In the genomic region with DNA sequence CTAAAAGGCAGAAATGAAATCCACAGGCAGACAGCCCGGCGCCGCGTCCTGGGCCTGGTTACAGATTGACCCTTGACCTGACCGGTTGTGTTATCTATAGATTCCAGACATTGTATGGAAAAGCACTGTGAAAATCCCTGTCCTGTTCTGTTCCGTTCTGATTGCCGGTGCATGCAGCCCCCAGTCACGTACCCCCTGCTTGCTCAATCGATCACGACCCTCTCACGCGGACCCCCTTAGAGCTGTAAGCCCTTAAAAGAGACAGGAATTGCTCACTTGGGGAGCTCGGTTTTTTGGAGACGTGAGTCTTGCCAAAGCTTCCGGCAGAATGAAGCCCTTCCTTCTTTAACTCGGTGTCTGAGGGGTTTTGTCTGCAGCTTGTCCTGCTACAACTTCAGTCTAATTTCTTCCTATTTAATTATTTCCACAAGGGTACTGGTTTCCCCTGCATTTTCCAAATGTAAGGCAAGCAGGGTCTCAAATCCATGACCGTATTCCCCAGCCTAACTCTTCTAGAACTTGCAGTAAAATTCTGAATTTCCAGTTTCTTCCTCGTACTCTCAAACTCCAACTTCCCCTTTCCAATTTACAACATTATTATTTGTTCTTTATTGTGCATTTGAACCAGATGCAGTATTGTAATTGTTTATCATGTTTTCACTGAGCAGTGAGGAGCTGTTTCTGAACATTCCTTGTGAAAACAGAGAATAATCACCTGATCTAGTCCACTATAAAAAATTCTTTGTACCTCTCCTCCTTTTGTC, we compare ENCODE assay signal across 8 cellular contexts. TPM values are rescaled to one million over a fixed set of nuclear protein-coding genes. Genes with fewer than 3 reads are reported as not detected.
DNase-seq lines count a peak whose midpoint lies in the region; ATAC-seq, FAIRE-seq and TF ChIP-seq lines count a peak whose summit lies in the region.
"Not testable (repeated sequence)": the region's sequence is repeated elsewhere in the genome, so short reads cannot be mapped to it uniquely, and the experiment has no call there.

No MANE protein-coding gene starts in this region.

- not testable (repeated sequence) for H3K9me2 ChIP-seq in GM23248 (ENCODE audit: insufficient read depth)

- not testable (repeated sequence) for TF ChIP-seq RAD21 in K562 (CRISPR knock-in tag; conservative IDR thresholded peaks at IDR 0.05 in 1 of 2, IDR thresholded peaks at IDR 0.05 in 1 of 2)

- H3K36me3 ChIP-seq in BE2C (peaks cover 15% of the 10 kb centered on the region), NT2/D1 (ENCODE audit: insufficient read depth, insufficient read length, low read length) (peaks cover 30% of the 10 kb centered on the region)
- not testable (repeated sequence) for H3K36me3 ChIP-seq in GM23248 (ENCODE audit: low read depth); K562 (ENCODE audit: control insufficient read depth, insufficient read depth, low read length)

- H3K27me3 ChIP-seq in BE2C; GM23248 (replicated peaks; ENCODE audit: insufficient read depth); NT2/D1 (ENCODE audit: insufficient read depth, insufficient read length); K562 (ENCODE audit: control insufficient read depth in 2 of 2, insufficient read depth in 2 of 2, low read length in 2 of 2): not testable (repeated sequence)

- peak overlapping the region; percentile 79 for H3K27ac Mint-ChIP-seq in activated CD4-positive, alpha-beta T cell treated with anti-CD3 and anti-CD28 coated beads for 36 hours
- peak overlapping the region; percentile 29 to 95 (median 71) for H3K27ac Mint-ChIP-seq in naive B cell
- not testable (repeated sequence) for H3K27ac Mint-ChIP-seq in stimulated activated effector memory CD8-positive, alpha-beta T cell treated with anti-CD3 and anti-CD28 coated beads, Interleukin-12 subunit alpha, Interleukin-12 subunit beta, amount 100 ng/mL, for 72 hours

- BruUV-seq in K562 (replicated peaks; lab: Mats Ljungman, UMichigan), result TSS peak; percentile 93

- not testable (repeated sequence) for TF ChIP-seq POLR2A in K562 (conservative IDR thresholded peaks at IDR 0.05)

- not testable (repeated sequence) for H3K4me1 Mint-ChIP-seq in activated CD4-positive, alpha-beta T cell treated with anti-CD3 and anti-CD28 coated beads for 36 hours; stimulated activated effector memory CD8-positive, alpha-beta T cell treated with anti-CD3 and anti-CD28 coated beads, Interleukin-12 subunit alpha, Interleukin-12 subunit beta, amount 100 ng/mL, for 72 hours
- H3K4me1 Mint-ChIP-seq in naive B cell, result peaks cover 7 to 16% (median 16%) of the 10 kb centered on the region in 3 donors

- in situ Hi-C loops in GM23248 (cut with MboI), result not testable (repeated sequence)
- in situ Hi-C loops in K562 (cut with MboI), result loop anchor here (5.0 kb wide), 1 partner anchor 45 kb away; a partner anchor contains a TSS

- H3K27ac ChIP-seq in GM23248, result 0 out of 2 replicates have a peak overlapping the region, but pooled peaks have one; percentile 22
- not testable (repeated sequence) for H3K27ac ChIP-seq in K562 (ENCODE audit: extremely low read depth, low read depth, low read length)

- ATAC-seq in activated CD4-positive, alpha-beta T cell treated with anti-CD3 and anti-CD28 coated beads for 36 hours; Right ventricle myocardium inferior; naive B cell (ENCODE audit: low read depth in 2 of 2); stimulated activated effector memory CD8-positive, alpha-beta T cell treated with anti-CD3 and anti-CD28 coated beads, Interleukin-12 subunit alpha, Interleukin-12 subunit beta, amount 100 ng/mL, for 72 hours: not testable (repeated sequence)
- ATAC-seq in K562, result peak; percentile 56

- H3K4me2 ChIP-seq in GM23248 (ENCODE audit: unreplicated experiment) (peak overlapping the region; percentile 80), K562 (ENCODE audit: insufficient read depth, low read length) (peak overlapping the region; percentile 37; the same call in 1 of the 2 replicates)

- 22 to 26% methylated on average over 13 of the region's 18 CpGs for WGBS in GM23248 (ENCODE audit: low coverage in 1 of 2, low lambda C conversion rate in 2 of 2, missing lambda C conversion rate in 2 of 2), 2 experiments
- 21% methylated on average over 11 of the region's 18 CpGs for WGBS in K562 (ENCODE audit: insufficient coverage, low coverage, missing lambda C conversion rate)

- peaks cover 30% of the 10 kb centered on the region for H3K36me3 Mint-ChIP-seq in activated CD4-positive, alpha-beta T cell treated with anti-CD3 and anti-CD28 coated beads for 36 hours (ENCODE audit: low read depth)
- H3K36me3 Mint-ChIP-seq in naive B cell; stimulated activated effector memory CD8-positive, alpha-beta T cell treated with anti-CD3 and anti-CD28 coated beads, Interleukin-12 subunit alpha, Interleukin-12 subunit beta, amount 100 ng/mL, for 72 hours: not testable (repeated sequence)

- H4K20me1 ChIP-seq in GM23248 (ENCODE audit: insufficient read depth); K562 (replicated peaks; ENCODE audit: control insufficient read depth, insufficient read depth, low read length): not testable (repeated sequence)

- not testable (repeated sequence) for FAIRE-seq in K562 (lab: Jason Lieb, UNC)

- H3K4me1 ChIP-seq in BE2C; GM23248 (ENCODE audit: insufficient read depth); NT2/D1 (ENCODE audit: insufficient read depth, insufficient read length); K562 (replicated peaks in 1 of 2; ENCODE audit: control insufficient read depth in 2 of 2, insufficient read depth in 2 of 2, low read length in 2 of 2): not testable (repeated sequence)

- POLR2A ChIA-PET in activated CD4-positive, alpha-beta T cell treated with anti-CD3 and anti-CD28 coated beads for 36 hours (lab: Charles Lee), result interaction anchor here (0.6 to 1.2 kb wide), 2 partner anchors 41 to 43 kb away, joined by 3 to 4 read pairs; no protein-coding TSS in a partner anchor
- POLR2A ChIA-PET in K562 (lab: Yijun Ruan, JAX), result interaction anchor here (0.7 to 1.0 kb wide), 2 partner anchors 41 to 196 kb away, joined by 3 to 5 read pairs; no protein-coding TSS in a partner anchor

- H3K9ac ChIP-seq in GM23248 (peak overlapping the region; percentile 45), NT2/D1 (ENCODE audit: insufficient read length, low read depth) (peak overlapping the region; percentile 24)
- not testable (repeated sequence) for H3K9ac ChIP-seq in K562 (ENCODE audit: insufficient read depth in 1 of 2, low read depth in 2 of 2, low read length in 2 of 2)

- H3K4me3 Mint-ChIP-seq in activated CD4-positive, alpha-beta T cell treated with anti-CD3 and anti-CD28 coated beads for 36 hours, result peak overlapping the region; percentile 72
- H3K4me3 Mint-ChIP-seq in naive B cell, result peak overlapping the region; percentile 81 to 99 (median 92)
- H3K4me3 Mint-ChIP-seq in stimulated activated effector memory CD8-positive, alpha-beta T cell treated with anti-CD3 and anti-CD28 coated beads, Interleukin-12 subunit alpha, Interleukin-12 subunit beta, amount 100 ng/mL, for 72 hours, result peak overlapping the region; percentile 70

- H3K9me1 ChIP-seq in K562 (ENCODE audit: control insufficient read depth, insufficient read depth, low read length), result not testable (repeated sequence)

- H3F3A ChIP-seq in GM23248 (ENCODE audit: insufficient read depth), result not testable (repeated sequence)

- not testable (repeated sequence) for DNase-seq in BE2C; GM23248; NT2/D1 (ENCODE audit: low read depth, low spot score); activated CD4-positive, alpha-beta T cell treated with anti-CD3 and anti-CD28 coated beads for 36 hours; K562 (ENCODE audit: extremely low read depth in 1 of 4, low spot score in 3 of 4); naive B cell; stimulated activated effector memory CD8-positive, alpha-beta T cell treated with anti-CD3 and anti-CD28 coated beads, Interleukin-12 subunit alpha, Interleukin-12 subunit beta, amount 100 ng/mL, for 72 hours (ENCODE audit: low spot score in 2 of 2)
- DNase-seq in Right ventricle myocardium inferior (ENCODE audit: missing footprints), result peak; percentile 58

- TF ChIP-seq CTCF in BE2C (IDR thresholded peaks at IDR 0.05; ENCODE audit: low read depth, low read length); K562 (IDR thresholded peaks at IDR 0.05 in 2 of 3, conservative IDR thresholded peaks at IDR 0.05 in 1 of 3; ENCODE audit: insufficient read depth in 2 of 3, low read depth in 1 of 3, low read length in 3 of 3): not testable (repeated sequence)

- H3K27me3 Mint-ChIP-seq in activated CD4-positive, alpha-beta T cell treated with anti-CD3 and anti-CD28 coated beads for 36 hours; naive B cell: not testable (repeated sequence)

- not testable (repeated sequence) for H3K9me3 ChIP-seq in BE2C; GM23248 (ENCODE audit: low read depth); K562 (replicated peaks; ENCODE audit: control insufficient read depth, insufficient read depth, low read depth, low read length)
- H3K9me3 ChIP-seq in NT2/D1 (ENCODE audit: insufficient read depth, low read length), result peaks cover 31% of the 10 kb centered on the region

- peak overlapping the region; percentile 63 for H2AFZ ChIP-seq in GM23248
- not testable (repeated sequence) for H2AFZ ChIP-seq in K562 (ENCODE audit: low read depth, low read length)

- intact Hi-C loops in activated CD4-positive, alpha-beta T cell treated with anti-CD3 and anti-CD28 coated beads for 36 hours (cut with DNase I, micrococcal nuclease), result loop anchor here in 1 of 2 experiments (2.0 kb wide), 1 partner anchor 41 kb away; no protein-coding TSS in a partner anchor
- intact Hi-C loops in K562 (cut with micrococcal nuclease), result not testable (repeated sequence)
- intact Hi-C loops in Right ventricle myocardium inferior (cut with DNase I), result loop anchor here (5.0 kb wide), 1 partner anchor 40 kb away; no protein-coding TSS in a partner anchor

- H3K79me2 ChIP-seq in GM23248 (ENCODE audit: insufficient read depth); K562 (ENCODE audit: control insufficient read depth, insufficient read depth, low read length): not testable (repeated sequence)

- H3K4me3 ChIP-seq in BE2C (ENCODE audit: low read depth, low read length) (peak overlapping the region; percentile 55), GM23248 (peak overlapping the region; percentile 71), NT2/D1 (ENCODE audit: insufficient read length, low read depth) (peak overlapping the region; percentile 15), K562 (peak overlapping the region; percentile 30; the same call in 1 of the 2 replicates)

- CTCF ChIA-PET in activated CD4-positive, alpha-beta T cell treated with anti-CD3 and anti-CD28 coated beads for 36 hours (lab: Charles Lee); K562 (lab: Yijun Ruan, JAX; ENCODE audit: low intra/inter-chr PET ratio): not testable (repeated sequence)

- TF ChIP-seq EP300 in K562 (IDR thresholded peaks at IDR 0.05; ENCODE audit: low read length), result not testable (repeated sequence)

- peaks cover 18% of the 10 kb centered on the region for H3K9me3 Mint-ChIP-seq in activated CD4-positive, alpha-beta T cell treated with anti-CD3 and anti-CD28 coated beads for 36 hours (ENCODE audit: low read depth)
- peaks cover under 1 to 20% (median 12%) of the 10 kb centered on the region in 7 donors for H3K9me3 Mint-ChIP-seq in naive B cell
- not testable (repeated sequence) for H3K9me3 Mint-ChIP-seq in stimulated activated effector memory CD8-positive, alpha-beta T cell treated with anti-CD3 and anti-CD28 coated beads, Interleukin-12 subunit alpha, Interleukin-12 subunit beta, amount 100 ng/mL, for 72 hours

RNA-seq across cellular contexts. Expression of a gene that starts 23.5 kb away (rescaled TPM):
- polyA plus RNA-seq in BE2C (2012; ENCODE audit: insufficient read depth, insufficient read length, low read depth), result 8.4 TPM
- 4.9 and 6.8 TPM in 2 replicates for total RNA-seq in GM23248 (2014; rRNA removed; shearing (Covaris generic))
- polyA plus RNA-seq in GM23248 (2016; fragmentation: Nextera tagmentation; extraction: Ambion mirVana) (2.4 and 2.8 TPM in 2 replicates), K562 (2011; rRNA removed) (8.2 and 10.9 TPM in 2 replicates), K562 (2014; fragmentation: Illumina TruSeq; extraction: Trizol) (10.3 and 12.1 TPM in 2 replicates), K562 (2014; fragmentation: Nextera tagmentation; extraction: Ambion mirVana) (1 to 10 TPM; 5.3 to 6.3 TPM), K562 (2014; rRNA removed) (8.2 and 9.2 TPM in 2 replicates), naive B cell (ENCODE audit: low read depth in 6 of 6) (10 to 100 TPM; 40.1 to 82.0 (median 63.6) TPM)
- total RNA-seq in activated CD4-positive, alpha-beta T cell treated with anti-CD3 and anti-CD28 coated beads for 36 hours, result 1 to 10 TPM; 6.9 to 8.8 TPM
- 15.0 and 38.1 TPM in 2 replicates for total RNA-seq in K562 (2011; cell fraction: chromatin; rRNA removed; ENCODE audit: low replicate concordance)
- total RNA-seq in K562 (2011; cell fraction: nucleolus; rRNA removed), result 14.7 and 18.0 TPM in 2 replicates
- total RNA-seq in K562 (2011; cell fraction: nucleoplasm; rRNA removed), result 13.5 and 16.2 TPM in 2 replicates
- total RNA-seq in K562 (2014; rRNA removed) (9.8 and 10.9 TPM in 2 replicates), K562 (2014; rRNA removed; fragmentation: Illumina TruSeq; extraction: Trizol) (18.3 and 21.1 TPM in 2 replicates), K562 (2015; rRNA removed; fragmentation: Illumina TruSeq; extraction: Trizol) (14.4 and 16.1 TPM in 2 replicates), K562 (2021) (8.0 and 10.2 TPM in 2 replicates), Right ventricle myocardium inferior (3.7 TPM)
- 5.2 and 5.7 TPM in 2 replicates for polyA plus RNA-seq in K562 (2011; cell fraction: cytosol; rRNA removed)
- 3.2 and 3.9 TPM in 2 replicates for polyA plus RNA-seq in K562 (2011; cell fraction: nucleus; rRNA removed)
- polyA plus RNA-seq in K562 (2012), result 6.4 and 8.0 TPM in 2 replicates
- polyA minus RNA-seq in K562 (2011; rRNA and poly(A)+ RNA removed), result 15.3 and 21.4 TPM in 2 replicates
- 4.2 and 5.3 TPM in 2 replicates for polyA minus RNA-seq in K562 (2011; cell fraction: cytosol; rRNA and poly(A)+ RNA removed)
- polyA minus RNA-seq in K562 (2011; cell fraction: nucleus; rRNA and poly(A)+ RNA removed), result 9.8 and 17.3 TPM in 2 replicates

RNA-seq across cellular contexts. Expression of a gene that starts 44.1 kb away (rescaled TPM):
- 5.2 TPM for polyA plus RNA-seq in BE2C (2012; ENCODE audit: insufficient read depth, insufficient read length, low read depth)
- total RNA-seq in GM23248 (2014; rRNA removed; shearing (Covaris generic)), result 14.1 and 15.6 TPM in 2 replicates
- polyA plus RNA-seq in GM23248 (2016; fragmentation: Nextera tagmentation; extraction: Ambion mirVana) (2.8 and 3.8 TPM in 2 replicates), K562 (2011; rRNA removed) (20.2 TPM in 2 replicates), K562 (2014; fragmentation: Illumina TruSeq; extraction: Trizol) (14.7 and 15.0 TPM in 2 replicates), K562 (2014; fragmentation: Nextera tagmentation; extraction: Ambion mirVana) (10 to 100 TPM in 1 of 2 experiments, 1 to 10 TPM in 1; 7.6 to 13.6 TPM), K562 (2014; rRNA removed) (12.5 and 13.5 TPM in 2 replicates), naive B cell (ENCODE audit: low read depth in 6 of 6) (10 to 100 TPM in 5 of 6 donors, 1 to 10 TPM in 1; 7.9 to 17.5 (median 10.6) TPM)
- total RNA-seq in activated CD4-positive, alpha-beta T cell treated with anti-CD3 and anti-CD28 coated beads for 36 hours, result 10 to 100 TPM; 13.1 to 17.1 TPM
- 52.9 and 136 TPM in 2 replicates for total RNA-seq in K562 (2011; cell fraction: chromatin; rRNA removed; ENCODE audit: low replicate concordance)
- total RNA-seq in K562 (2011; cell fraction: nucleolus; rRNA removed), result 31.4 and 39.0 TPM in 2 replicates
- 62.0 and 100 TPM in 2 replicates for total RNA-seq in K562 (2011; cell fraction: nucleoplasm; rRNA removed)
- total RNA-seq in K562 (2014; rRNA removed) (28.2 and 31.2 TPM in 2 replicates), K562 (2014; rRNA removed; fragmentation: Illumina TruSeq; extraction: Trizol) (71.5 and 74.9 TPM in 2 replicates), K562 (2015; rRNA removed; fragmentation: Illumina TruSeq; extraction: Trizol) (63.2 and 68.5 TPM in 2 replicates), K562 (2021) (43.1 and 47.1 TPM in 2 replicates), Right ventricle myocardium inferior (7.9 TPM)
- 3.4 and 9.2 TPM in 2 replicates for polyA plus RNA-seq in K562 (2011; cell fraction: cytosol; rRNA removed)
- 13.8 and 23.5 TPM in 2 replicates for polyA plus RNA-seq in K562 (2011; cell fraction: nucleus; rRNA removed)
- polyA plus RNA-seq in K562 (2012), result 9.4 and 9.9 TPM in 2 replicates
- polyA minus RNA-seq in K562 (2011; rRNA and poly(A)+ RNA removed), result 141 and 252 TPM in 2 replicates
- 58.9 and 64.8 TPM in 2 replicates for polyA minus RNA-seq in K562 (2011; cell fraction: cytosol; rRNA and poly(A)+ RNA removed)
- polyA minus RNA-seq in K562 (2011; cell fraction: nucleus; rRNA and poly(A)+ RNA removed), result 21.0 and 48.3 TPM in 2 replicates

RNA-seq across cellular contexts. Expression of a gene that starts 49.1 kb away (rescaled TPM):
- 3.8 TPM for polyA plus RNA-seq in BE2C (2012; ENCODE audit: insufficient read depth, insufficient read length, low read depth)
- 1.4 and 4.6 TPM in 2 replicates for total RNA-seq in GM23248 (2014; rRNA removed; shearing (Covaris generic))
- polyA plus RNA-seq in GM23248 (2016; fragmentation: Nextera tagmentation; extraction: Ambion mirVana), result 2.8 and 2.9 TPM in 2 replicates
- total RNA-seq in activated CD4-positive, alpha-beta T cell treated with anti-CD3 and anti-CD28 coated beads for 36 hours, result 1 to 10 TPM; 4.3 to 4.9 TPM
- 4.5 and 17.1 TPM in 2 replicates for total RNA-seq in K562 (2011; cell fraction: chromatin; rRNA removed; ENCODE audit: low replicate concordance)
- total RNA-seq in K562 (2011; cell fraction: nucleolus; rRNA removed), result 2.8 and 5.1 TPM in 2 replicates
- 6.5 and 7.7 TPM in 2 replicates for total RNA-seq in K562 (2011; cell fraction: nucleoplasm; rRNA removed)
- 6.7 and 8.9 TPM in 2 replicates for total RNA-seq in K562 (2014; rRNA removed)
- 14.5 and 17.8 TPM in 2 replicates for total RNA-seq in K562 (2014; rRNA removed; fragmentation: Illumina TruSeq; extraction: Trizol)
- 10.3 and 11.2 TPM in 2 replicates for total RNA-seq in K562 (2015; rRNA removed; fragmentation: Illumina TruSeq; extraction: Trizol)
- total RNA-seq in K562 (2021), result 7.1 and 7.9 TPM in 2 replicates
- 9.7 and 11.8 TPM in 2 replicates for polyA plus RNA-seq in K562 (2011; rRNA removed)
- polyA plus RNA-seq in K562 (2011; cell fraction: cytosol; rRNA removed), result 1.1 and 2.6 TPM in 2 replicates
- 2.7 and 4.4 TPM in 2 replicates for polyA plus RNA-seq in K562 (2011; cell fraction: nucleus; rRNA removed)
- 5.9 and 6.1 TPM in 2 replicates for polyA plus RNA-seq in K562 (2012)
- polyA plus RNA-seq in K562 (2014; fragmentation: Illumina TruSeq; extraction: Trizol), result 11.1 and 12.4 TPM in 2 replicates
- polyA plus RNA-seq in K562 (2014; fragmentation: Nextera tagmentation; extraction: Ambion mirVana), result 10 to 100 TPM; 17.3 to 23.4 TPM
- polyA plus RNA-seq in K562 (2014; rRNA removed), result 8.2 and 8.7 TPM in 2 replicates
- polyA minus RNA-seq in K562 (2011; rRNA and poly(A)+ RNA removed), result 11.7 and 13.9 TPM in 2 replicates
- 3.2 and 4.0 TPM in 2 replicates for polyA minus RNA-seq in K562 (2011; cell fraction: cytosol; rRNA and poly(A)+ RNA removed)
- 3.4 and 6.0 TPM in 2 replicates for polyA minus RNA-seq in K562 (2011; cell fraction: nucleus; rRNA and poly(A)+ RNA removed)
- 1.0 TPM for total RNA-seq in Right ventricle myocardium inferior
- polyA plus RNA-seq in naive B cell (ENCODE audit: low read depth in 6 of 6), result 1 to 10 TPM; 1.8 to 5.0 (median 3.7) TPM

Comparison
In these comparisons a context has a peak if more than half of its experiments do, and no peak if none do; other contexts are left out.
1. H3K4me3 ChIP-seq: peak in every context shown above with its lines; median percentile 71 in GM23248; 55 in BE2C; 30 in K562; 15 in NT2/D1.